Comparison of ENCODE assay signal across 24 cellular contexts in the genomic region with DNA sequence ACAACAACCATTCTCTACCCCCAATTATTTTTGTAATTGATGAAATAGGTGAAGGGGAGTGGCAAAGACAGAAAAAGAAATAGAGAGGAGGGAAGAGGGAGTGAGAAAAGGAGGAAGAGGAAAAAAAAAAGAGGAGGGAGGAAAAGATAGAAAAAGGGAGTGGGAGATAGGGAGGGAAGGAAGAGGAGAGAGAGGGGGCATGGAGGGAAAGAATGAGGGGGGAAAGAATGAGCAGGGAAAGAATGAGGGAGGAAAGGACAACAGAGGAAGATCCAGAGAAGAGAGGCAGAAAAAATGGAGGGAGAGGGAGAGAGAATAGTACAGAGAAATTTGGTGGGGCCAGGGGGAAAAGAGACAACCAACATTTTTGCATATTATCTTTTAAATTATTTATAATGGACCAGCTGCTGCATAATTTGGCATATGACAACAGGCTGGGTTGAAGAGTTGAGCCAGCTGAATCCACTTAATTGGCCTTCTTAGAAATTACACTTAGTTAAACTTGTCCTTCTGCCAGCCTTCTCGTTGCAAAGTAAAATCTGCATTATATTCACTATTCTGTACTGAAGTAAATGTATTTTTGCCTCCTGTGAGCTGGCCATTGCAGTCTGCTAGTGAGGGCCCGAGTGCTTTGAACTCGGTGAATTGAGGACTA.
DNase-seq lines count a peak whose midpoint lies in the region; ATAC-seq and TF ChIP-seq lines count a peak whose summit lies in the region.
"Had no signal": no experiment of that assay in that cellular context is flagged by ENCODE, and none has a peak within 500 bp of the region (broad histone marks: within the 10 kb centered on the region; RNA-seq: fewer than 3 reads in every experiment).

No MANE protein-coding gene starts in this region.

- no peak overlapping the region for H3K27ac ChIP-seq in GM23338 (ENCODE audit: low read depth)
- peak overlapping the region; percentile 29 to 57 (median 44) for H3K27ac ChIP-seq in gastrocnemius medialis
- H3K27ac ChIP-seq in ascending aorta = no peak overlapping the region
- H3K27ac ChIP-seq: colonic mucosa, RWPE1, transverse colon had no signal

- 0 out of 2 replicates have a peak overlapping the region, but pooled peaks have one; percentile 5 for H3K4me2 ChIP-seq in GM23338
- H3K4me2 ChIP-seq: smooth muscle cell had no signal

- H4K20me1 ChIP-seq in GM23338 (replicated peaks; ENCODE audit: insufficient read depth) = no peaks in the 10 kb centered on the region

- H3K4me1 ChIP-seq in GM23338 (ENCODE audit: insufficient read depth) = peaks cover 27% of the 10 kb centered on the region
- peaks cover 13 to 14% of the 10 kb centered on the region in 2 donors for H3K4me1 ChIP-seq in gastrocnemius medialis
- H3K4me1 ChIP-seq in ascending aorta = no peaks in the 10 kb centered on the region
- H3K4me1 ChIP-seq: BE2C, colonic mucosa had no signal

- in situ Hi-C loops in gastrocnemius medialis (cut with MboI; ENCODE audit: low sequenced_read_pairs in 4 of 4) = no loop called here

- no peaks in the 10 kb centered on the region for H3K36me3 ChIP-seq in GM23338 (ENCODE audit: insufficient read depth)
- H3K36me3 ChIP-seq in gastrocnemius medialis = peaks cover 0 to 3% of the 10 kb centered on the region in 2 donors
- no peaks in the 10 kb centered on the region for H3K36me3 ChIP-seq in ascending aorta
- H3K36me3 ChIP-seq: BE2C, colonic mucosa, transverse colon had no signal

- H3F3A ChIP-seq in GM23338 (replicated peaks; ENCODE audit: low read depth) = no peaks in the 10 kb centered on the region

- H3K27me3 Mint-ChIP-seq in GM23338 (ENCODE audit: insufficient read depth, low read depth, poor library complexity) = no peaks in the 10 kb centered on the region
- no peaks in the 10 kb centered on the region for H3K27me3 Mint-ChIP-seq in activated T-helper 2 cell treated with anti-CD3 and anti-CD28 coated beads, Interferon-gamma antibody, Interleukin-2, Interleukin-4, amounts not matched to agents 10 μg/mL and 5 μg/mL and 100 μg/mL, durations not matched to agents 14 hours and 24 hours and 36 hours (ENCODE audit: low read depth)
- H3K27me3 Mint-ChIP-seq: activated naive CD8-positive, alpha-beta T cell; progenitor cell of endocrine pancreas; stimulated activated naive CD8-positive, alpha-beta T cell treated with anti-CD3 and anti-CD28 coated beads, Interleukin-15, Interleukin-2, amounts not matched to agents 100 ng/mL and 50 ng/mL, for 24 hours had no signal

- H3K9me3 ChIP-seq in gastrocnemius medialis (no peaks in the 10 kb centered on the region), ascending aorta (no peaks in the 10 kb centered on the region)
- H3K9me3 ChIP-seq: BE2C, colonic mucosa, heart right ventricle, MG63, transverse colon had no signal

- H3K4me3 ChIP-seq in GM23338 (no peak overlapping the region), gastrocnemius medialis (no peak overlapping the region), ascending aorta (no peak overlapping the region)
- H3K4me3 ChIP-seq: colonic mucosa, heart right ventricle, MG63, smooth muscle cell, transverse colon had no signal

- no peak overlapping the region for H3K4me3 Mint-ChIP-seq in GM23338
- no peak overlapping the region for H3K4me3 Mint-ChIP-seq in activated T-helper 2 cell treated with anti-CD3 and anti-CD28 coated beads, Interferon-gamma antibody, Interleukin-2, Interleukin-4, amounts not matched to agents 10 μg/mL and 5 μg/mL and 100 μg/mL, durations not matched to agents 14 hours and 24 hours and 36 hours (ENCODE audit: low read depth)
- H3K4me3 Mint-ChIP-seq: activated naive CD8-positive, alpha-beta T cell; stimulated activated naive CD8-positive, alpha-beta T cell treated with anti-CD3 and anti-CD28 coated beads, Interleukin-15, Interleukin-2, amounts not matched to agents 100 ng/mL and 50 ng/mL, for 24 hours had no signal

- H3K79me2 ChIP-seq in GM23338 (replicated peaks; ENCODE audit: insufficient read depth) = no peaks in the 10 kb centered on the region

- intact Hi-C loops in gastrocnemius medialis (cut with DNase I; ENCODE audit: low total_unique reads) (no loop called here), ascending aorta (cut with DNase I) (no loop called here)
- intact Hi-C loops in activated T-helper 2 cell treated with anti-CD3 and anti-CD28 coated beads, Interferon-gamma antibody, Interleukin-2, Interleukin-4, amounts not matched to agents 10 μg/mL and 5 μg/mL and 100 μg/mL, durations not matched to agents 14 hours and 24 hours and 36 hours (cut with micrococcal nuclease) = no loop called here

- no peaks in the 10 kb centered on the region for H3K27me3 ChIP-seq in GM23338 (ENCODE audit: insufficient read depth)
- no peaks in the 10 kb centered on the region for H3K27me3 ChIP-seq in gastrocnemius medialis
- H3K27me3 ChIP-seq in ascending aorta = no peaks in the 10 kb centered on the region
- H3K27me3 ChIP-seq: BE2C, colonic mucosa, heart right ventricle, MG63, transverse colon had no signal

- ATAC-seq in GM23338 = no peak
- ATAC-seq in gastrocnemius medialis = no peak
- ATAC-seq: activated CD4-positive, CD25-positive, alpha-beta regulatory T cell treated with anti-CD3 and anti-CD28 coated beads, Interleukin-2, amount 50 U/mL, for 24 hours; left lobe of liver had no signal

- TF ChIP-seq POLR2A in gastrocnemius medialis (IDR thresholded peaks at IDR 0.05) = no peak

- H3K9me3 Mint-ChIP-seq in GM23338 = no peaks in the 10 kb centered on the region
- H3K9me3 Mint-ChIP-seq in activated T-helper 2 cell treated with anti-CD3 and anti-CD28 coated beads, Interferon-gamma antibody, Interleukin-2, Interleukin-4, amounts not matched to agents 10 μg/mL and 5 μg/mL and 100 μg/mL, durations not matched to agents 14 hours and 24 hours and 36 hours = no peaks in the 10 kb centered on the region
- H3K9me3 Mint-ChIP-seq: stimulated activated naive CD8-positive, alpha-beta T cell treated with anti-CD3 and anti-CD28 coated beads, Interleukin-15, Interleukin-2, amounts not matched to agents 100 ng/mL and 50 ng/mL, for 24 hours had no signal

- H3K27ac Mint-ChIP-seq in GM23338 = peak overlapping the region; percentile 49; the same call in 1 of the 2 replicates
- H3K27ac Mint-ChIP-seq in activated T-helper 2 cell treated with anti-CD3 and anti-CD28 coated beads, Interferon-gamma antibody, Interleukin-2, Interleukin-4, amounts not matched to agents 10 μg/mL and 5 μg/mL and 100 μg/mL, durations not matched to agents 14 hours and 24 hours and 36 hours = no peak overlapping the region
- H3K27ac Mint-ChIP-seq: activated naive CD8-positive, alpha-beta T cell; progenitor cell of endocrine pancreas; stimulated activated naive CD8-positive, alpha-beta T cell treated with anti-CD3 and anti-CD28 coated beads, Interleukin-15, Interleukin-2, amounts not matched to agents 100 ng/mL and 50 ng/mL, for 24 hours had no signal

- no peaks in the 10 kb centered on the region for H3K36me3 Mint-ChIP-seq in GM23338 (ENCODE audit: low read depth)
- H3K36me3 Mint-ChIP-seq in activated T-helper 2 cell treated with anti-CD3 and anti-CD28 coated beads, Interferon-gamma antibody, Interleukin-2, Interleukin-4, amounts not matched to agents 10 μg/mL and 5 μg/mL and 100 μg/mL, durations not matched to agents 14 hours and 24 hours and 36 hours (ENCODE audit: low read depth) = peaks cover 25% of the 10 kb centered on the region

- no peak overlapping the region for H2AFZ ChIP-seq in GM23338

- H3K9me2 ChIP-seq in GM23338 (ENCODE audit: insufficient read depth) = no peaks in the 10 kb centered on the region

- TF ChIP-seq CTCF in GM23338 (conservative IDR thresholded peaks at IDR 0.05; ENCODE audit: low read depth in 2 of 2) = no peak
- TF ChIP-seq CTCF in gastrocnemius medialis (IDR thresholded peaks at IDR 0.05 in 4 of 5, conservative IDR thresholded peaks at IDR 0.05 in 1 of 5) = no peak
- no peak for TF ChIP-seq CTCF in ascending aorta (IDR thresholded peaks at IDR 0.05)

- DNase-seq in GM23338 (ENCODE audit: low spot score) = no peak
- peak; percentile 48 for DNase-seq in NCI-H446 treated with DMSO at 0.1 percent for 48 hours (lab: John Stamatoyannopoulos, UW)
- DNase-seq in astrocyte of the hippocampus (ENCODE audit: low read depth, low spot score) = peak; percentile 30
- DNase-seq in gastrocnemius medialis = no peak
- no peak for DNase-seq in activated T-helper 2 cell treated with anti-CD3 and anti-CD28 coated beads, Interferon-gamma antibody, Interleukin-2, Interleukin-4, amounts not matched to agents 10 μg/mL and 5 μg/mL and 100 μg/mL, durations not matched to agents 14 hours and 24 hours and 36 hours (ENCODE audit: low spot score)
- no peak for DNase-seq in stimulated activated naive CD4-positive, alpha-beta T cell treated with Interleukin-2 at 50 U/mL for 16 hours (lab: John Stamatoyannopoulos, UW)
- no peak for DNase-seq in ascending aorta (ENCODE audit: low spot score in 2 of 2)
- DNase-seq: activated T-cell treated with anti-CD3 and anti-CD28 coated beads, Interleukin-2, amount 50 U/mL, for 48 hours; BE2C; colonic mucosa; COR-L47; HCEC 1CT; heart right ventricle; MG63; NCI-H1694 treated with DMSO at 0.1 percent for 48 hours; stimulated activated CD4-positive, alpha-beta T cell treated with anti-CD3 and anti-CD28 coated beads, Interleukin-4, amount 100 ng/mL, for 1 hour; transverse colon had no signal

- peaks cover 24% of the 10 kb centered on the region for H3K4me1 Mint-ChIP-seq in GM23338
- H3K4me1 Mint-ChIP-seq in activated T-helper 2 cell treated with anti-CD3 and anti-CD28 coated beads, Interferon-gamma antibody, Interleukin-2, Interleukin-4, amounts not matched to agents 10 μg/mL and 5 μg/mL and 100 μg/mL, durations not matched to agents 14 hours and 24 hours and 36 hours (ENCODE audit: low read depth) = peaks cover 21% of the 10 kb centered on the region

Comparison
In these comparisons a context has a peak if more than half of its experiments do, and no peak if none do; other contexts are left out.
1. DNase-seq: peak in NCI-H446 treated with DMSO at 0.1 percent for 48 hours (single experiment) and astrocyte of the hippocampus (single experiment); none in GM23338 (single experiment), gastrocnemius medialis (0 of 2), activated T-helper 2 cell treated with anti-CD3 and anti-CD28 coated beads, Interferon-gamma antibody, Interleukin-2, Interleukin-4, amounts not matched to agents 10 μg/mL and 5 μg/mL and 100 μg/mL, durations not matched to agents 14 hours and 24 hours and 36 hours (single experiment), stimulated activated naive CD4-positive, alpha-beta T cell treated with Interleukin-2 at 50 U/mL for 16 hours (single experiment) and ascending aorta (0 of 2).
2. H3K27ac ChIP-seq: peak in gastrocnemius medialis (4 of 4); none in GM23338 (single experiment) and ascending aorta (0 of 2).